In genomic region chr5:140546851-140547507, GRCh38 we compare ENCODE assay signal across 7 cellular contexts. TPM values are rescaled to one million over a fixed set of nuclear protein-coding genes. Genes with fewer than 3 reads are reported as not detected.
DNase-seq lines count a peak whose midpoint lies in the region; ATAC-seq, FAIRE-seq and TF ChIP-seq lines count a peak whose summit lies in the region.

No MANE protein-coding gene starts in this region.

- peaks cover 24 to 36% of the 10 kb centered on the region in 2 donors for H3K36me3 ChIP-seq in kidney (ENCODE audit: control insufficient read depth in 1 of 2, insufficient read depth in 2 of 2, low read length in 2 of 2)
- peaks cover 13 to 50% (median 41%) of the 10 kb centered on the region in 5 donors for H3K36me3 ChIP-seq in subcutaneous abdominal adipose tissue (ENCODE audit: control insufficient read depth in 5 of 5, insufficient read depth in 5 of 5, low read length in 5 of 5)

- intact Hi-C loops in kidney (cut with DNase I), result loop anchor here (10.0 kb wide), 1 partner anchor 98 kb away; the partner anchor contains the start of genes IK and NDUFA2

- no peaks in the 10 kb centered on the region for H3K9me3 Mint-ChIP-seq in activated naive CD8-positive, alpha-beta T cell (ENCODE audit: low read depth)

- H3K9ac ChIP-seq in kidney (ENCODE audit: low read length in 2 of 2), result peak overlapping the region; percentile 55 to 72
- H3K9ac ChIP-seq in subcutaneous abdominal adipose tissue (ENCODE audit: low read length in 5 of 5), result peak overlapping the region; percentile 19 to 85 (median 52)

- H3K4me3 ChIP-seq in kidney (ENCODE audit: low read length in 2 of 2) (peak overlapping the region in 1 of 2 donors; percentile 33), subcutaneous abdominal adipose tissue (ENCODE audit: low read depth in 1 of 5, low read length in 5 of 5) (peak overlapping the region; percentile 48 to 67 (median 60))

- DNase-seq in kidney, result no peak
- no peak for DNase-seq in superior temporal gyrus (ENCODE audit: extremely low spot score)
- DNase-seq in stimulated activated CD4-positive, alpha-beta T cell treated with anti-CD3 and anti-CD28 coated beads, Interleukin-4, amount 100 ng/mL, for 4 hours, result no peak
- no peak for DNase-seq in activated CD8-positive, alpha-beta memory T cell treated with anti-CD3 and anti-CD28 coated beads for 24 hours

- H3K4me1 Mint-ChIP-seq in activated naive CD8-positive, alpha-beta T cell (ENCODE audit: low read depth), result peaks cover 38% of the 10 kb centered on the region

- peak; percentile 4 for ATAC-seq in HG03097 (IDR thresholded peaks at IDR 0.05; ENCODE audit: low FRiP score, unreplicated experiment)

- no peaks in the 10 kb centered on the region for H3K27me3 ChIP-seq in subcutaneous abdominal adipose tissue (ENCODE audit: control insufficient read depth in 5 of 5, insufficient read depth in 4 of 5, low read length in 5 of 5)

- H3K4me1 ChIP-seq in kidney (ENCODE audit: control insufficient read depth in 1 of 2, insufficient read depth in 1 of 2, low read depth in 1 of 2, low read length in 2 of 2), result peaks cover 32 to 35% of the 10 kb centered on the region in 2 donors
- peaks cover 18 to 37% (median 31%) of the 10 kb centered on the region in 5 donors for H3K4me1 ChIP-seq in subcutaneous abdominal adipose tissue (ENCODE audit: control insufficient read depth in 5 of 5, insufficient read depth in 5 of 5, low read length in 5 of 5)

- H3K9me3 ChIP-seq in kidney (ENCODE audit: control insufficient read depth in 1 of 2, low read length in 2 of 2), result no peaks in the 10 kb centered on the region
- no peaks in the 10 kb centered on the region for H3K9me3 ChIP-seq in subcutaneous abdominal adipose tissue (ENCODE audit: control insufficient read depth in 5 of 5, low read length in 5 of 5)

- H3K4me3 Mint-ChIP-seq in activated naive CD8-positive, alpha-beta T cell, result peak overlapping the region; percentile 90

- H3K27me3 Mint-ChIP-seq in activated naive CD8-positive, alpha-beta T cell, result no peaks in the 10 kb centered on the region

- no peak for TF ChIP-seq CTCF in kidney (IDR thresholded peaks at IDR 0.05; ENCODE audit: borderline replicate concordance, extremely low read depth, insufficient read depth)

- FAIRE-seq in kidney (lab: Jason Lieb, UNC), result no peak

- peaks cover 9% of the 10 kb centered on the region for H3K36me3 Mint-ChIP-seq in activated naive CD8-positive, alpha-beta T cell

- H3K27ac ChIP-seq in kidney (ENCODE audit: low read depth in 2 of 2, low read length in 2 of 2) (peak overlapping the region; percentile 79 to 96), subcutaneous abdominal adipose tissue (ENCODE audit: low read depth, low read length) (peak overlapping the region; percentile 95)

- H3K27ac Mint-ChIP-seq in activated naive CD8-positive, alpha-beta T cell, result peak overlapping the region; percentile 97

RNA-seq across cellular contexts. Expression of gene EIF4EBP3, which starts 0.5 kb away (rescaled TPM):
- 22.6 TPM for total RNA-seq in kidney
- 48.8 TPM for polyA plus RNA-seq in kidney (ENCODE audit: insufficient read depth, low read depth, low replicate concordance)

RNA-seq across cellular contexts. Expression of gene SRA1, which starts 10.3 kb away (rescaled TPM):
- 31.3 TPM for total RNA-seq in kidney
- 52.4 TPM for polyA plus RNA-seq in kidney (ENCODE audit: insufficient read depth, low read depth, low replicate concordance)

RNA-seq across cellular contexts. Expression of gene APBB3, which starts 17.4 kb away (rescaled TPM):
- 33.9 TPM for total RNA-seq in kidney
- 19.6 TPM for polyA plus RNA-seq in kidney (ENCODE audit: insufficient read depth, low read depth, low replicate concordance)

RNA-seq across cellular contexts. Expression of gene SLC35A4, which starts 17.6 kb away (rescaled TPM):
- total RNA-seq in kidney, result 89.9 TPM
- 71.2 TPM for polyA plus RNA-seq in kidney (ENCODE audit: insufficient read depth, low read depth, low replicate concordance)
